16 cellular contexts compared by ENCODE assay signal in genomic region chr2:136113767-136114070, GRCh38. TPM values are rescaled to one million over a fixed set of nuclear protein-coding genes. Genes with fewer than 3 reads are reported as not detected.
DNase-seq lines count a peak whose midpoint lies in the region; ATAC-seq and TF ChIP-seq lines count a peak whose summit lies in the region.
"Had no signal": no experiment of that assay in that cellular context is flagged by ENCODE, and none has a peak within 500 bp of the region (broad histone marks: within the 10 kb centered on the region; RNA-seq: fewer than 3 reads in every experiment).

No MANE protein-coding gene starts in this region.

- CTCF ChIA-PET in WTC11 (lab: Charles Lee), result no interaction called here

- H3K36me3 ChIP-seq in OCI-LY1 (ENCODE audit: insufficient read depth, low read length), result peaks cover 53% of the 10 kb centered on the region

- H3K27me3 ChIP-seq in OCI-LY1 (ENCODE audit: insufficient read depth, low read length), result no peaks in the 10 kb centered on the region

- H3K4me1 Mint-ChIP-seq in activated T-cell treated with anti-CD3 and anti-CD28 coated beads, Interleukin-2, amount 50 U/mL, for 4 hours (ENCODE audit: low read depth), result peaks cover 38% of the 10 kb centered on the region
- peaks cover 38 to 42% of the 10 kb centered on the region in 2 donors for H3K4me1 Mint-ChIP-seq in effector memory CD8-positive, alpha-beta T cell (ENCODE audit: low read depth in 2 of 2)
- H3K4me1 Mint-ChIP-seq in stimulated activated effector memory CD8-positive, alpha-beta T cell treated with anti-CD3 and anti-CD28 coated beads, Interleukin-12 subunit alpha, Interleukin-12 subunit beta, amount 100 ng/mL, for 72 hours, result peaks cover 33% of the 10 kb centered on the region
- H3K4me1 Mint-ChIP-seq in WTC11, result peaks cover 17% of the 10 kb centered on the region

- no peaks in the 10 kb centered on the region for H4K20me1 ChIP-seq in OCI-LY1 (ENCODE audit: insufficient read depth, low read length)

- no peaks in the 10 kb centered on the region for H3K9me2 ChIP-seq in OCI-LY1 (ENCODE audit: low read depth, low read length)

- H3K9me3 ChIP-seq in OCI-LY1 (ENCODE audit: low read length), result no peaks in the 10 kb centered on the region

- TF ChIP-seq CTCF in OCI-LY1 (IDR thresholded peaks at IDR 0.05; ENCODE audit: low read length) (no peak), WTC11 (IDR thresholded peaks at IDR 0.05) (no peak)

- POLR2A ChIA-PET in WTC11 (lab: Charles Lee), result no interaction called here

- no peak overlapping the region for H2AFZ ChIP-seq in OCI-LY1 (ENCODE audit: low read length)

- peaks cover 79% of the 10 kb centered on the region for H3K4me1 ChIP-seq in OCI-LY1 (ENCODE audit: insufficient read depth, low read length, severe bottlenecking)

- peaks cover 49% of the 10 kb centered on the region for H3F3A ChIP-seq in OCI-LY1 (ENCODE audit: insufficient read depth, low read length)

- peak overlapping the region; percentile 96 for H3K4me2 ChIP-seq in OCI-LY1 (ENCODE audit: low read length)

- H3K27ac Mint-ChIP-seq in effector memory CD8-positive, alpha-beta T cell, result peak overlapping the region; percentile 99 to 100
- no peak overlapping the region for H3K27ac Mint-ChIP-seq in stimulated activated effector memory CD8-positive, alpha-beta T cell treated with anti-CD3 and anti-CD28 coated beads, Interleukin-12 subunit alpha, Interleukin-12 subunit beta, amount 100 ng/mL, for 72 hours
- H3K27ac Mint-ChIP-seq in WTC11, result no peak overlapping the region
- H3K27ac Mint-ChIP-seq: progenitor cell of endocrine pancreas had no signal

- no peaks in the 10 kb centered on the region for H3K9me3 Mint-ChIP-seq in activated T-cell treated with anti-CD3 and anti-CD28 coated beads, Interleukin-2, amount 50 U/mL, for 4 hours
- peaks cover 0 to 2% of the 10 kb centered on the region in 2 donors for H3K9me3 Mint-ChIP-seq in effector memory CD8-positive, alpha-beta T cell
- H3K9me3 Mint-ChIP-seq in stimulated activated effector memory CD8-positive, alpha-beta T cell treated with anti-CD3 and anti-CD28 coated beads, Interleukin-12 subunit alpha, Interleukin-12 subunit beta, amount 100 ng/mL, for 72 hours, result no peaks in the 10 kb centered on the region
- no peaks in the 10 kb centered on the region for H3K9me3 Mint-ChIP-seq in WTC11

- H3K79me2 ChIP-seq in OCI-LY1 (ENCODE audit: insufficient read depth, low read length), result peaks cover 31% of the 10 kb centered on the region

- DNase-seq in activated T-cell treated with anti-CD3 and anti-CD28 coated beads, Interleukin-2, amount 50 U/mL, for 4 hours, result no peak
- no peak for DNase-seq in activated T-cell treated with anti-CD3 and anti-CD28 coated beads for 4 hours
- no peak for DNase-seq in effector memory CD8-positive, alpha-beta T cell
- DNase-seq in stimulated activated effector memory CD8-positive, alpha-beta T cell treated with anti-CD3 and anti-CD28 coated beads, Interleukin-12 subunit alpha, Interleukin-12 subunit beta, amount 100 ng/mL, for 72 hours (ENCODE audit: low spot score in 2 of 2), result no peak
- DNase-seq in pons (ENCODE audit: low spot score), result no peak
- no peak for DNase-seq in HT-29 (ENCODE audit: low spot score)
- DNase-seq in WTC11 (ENCODE audit: low spot score), result no peak
- DNase-seq: activated CD4-positive, alpha-beta T cell treated with anti-CD3 and anti-CD28 coated beads for 1 hour; aorta; left ventricle myocardium superior; NCI-H748 treated with DMSO at 0.1 percent for 48 hours had no signal

- peaks cover 32% of the 10 kb centered on the region for H3K36me3 Mint-ChIP-seq in activated T-cell treated with anti-CD3 and anti-CD28 coated beads, Interleukin-2, amount 50 U/mL, for 4 hours (ENCODE audit: insufficient read depth)
- peaks cover 75% of the 10 kb centered on the region for H3K36me3 Mint-ChIP-seq in effector memory CD8-positive, alpha-beta T cell (ENCODE audit: insufficient read depth)
- peaks cover 74% of the 10 kb centered on the region for H3K36me3 Mint-ChIP-seq in stimulated activated effector memory CD8-positive, alpha-beta T cell treated with anti-CD3 and anti-CD28 coated beads, Interleukin-12 subunit alpha, Interleukin-12 subunit beta, amount 100 ng/mL, for 72 hours
- H3K36me3 Mint-ChIP-seq in WTC11, result peaks cover 5% of the 10 kb centered on the region

- no peak for ATAC-seq in activated T-cell treated with anti-CD3 and anti-CD28 coated beads, Interleukin-2, amount 50 U/mL, for 4 hours
- ATAC-seq in effector memory CD8-positive, alpha-beta T cell (replicated peaks), result no peak
- ATAC-seq in stimulated activated effector memory CD8-positive, alpha-beta T cell treated with anti-CD3 and anti-CD28 coated beads, Interleukin-12 subunit alpha, Interleukin-12 subunit beta, amount 100 ng/mL, for 72 hours, result no peak
- no peak for ATAC-seq in WTC11
- ATAC-seq: HepG2, left ventricle myocardium superior had no signal

- no peaks in the 10 kb centered on the region for H3K27me3 Mint-ChIP-seq in activated T-cell treated with anti-CD3 and anti-CD28 coated beads, Interleukin-2, amount 50 U/mL, for 4 hours (ENCODE audit: low read depth)
- no peaks in the 10 kb centered on the region for H3K27me3 Mint-ChIP-seq in effector memory CD8-positive, alpha-beta T cell
- peaks cover 49% of the 10 kb centered on the region for H3K27me3 Mint-ChIP-seq in WTC11 (ENCODE audit: low read depth)

- H3K9ac ChIP-seq in OCI-LY1 (ENCODE audit: low read length), result peak overlapping the region; percentile 25; the same call in 1 of the 2 replicates

- H3K4me3 Mint-ChIP-seq in activated T-cell treated with anti-CD3 and anti-CD28 coated beads, Interleukin-2, amount 50 U/mL, for 4 hours, result peak overlapping the region; percentile 92
- peak overlapping the region; percentile 93 to 95 for H3K4me3 Mint-ChIP-seq in effector memory CD8-positive, alpha-beta T cell
- H3K4me3 Mint-ChIP-seq in stimulated activated effector memory CD8-positive, alpha-beta T cell treated with anti-CD3 and anti-CD28 coated beads, Interleukin-12 subunit alpha, Interleukin-12 subunit beta, amount 100 ng/mL, for 72 hours, result peak overlapping the region; percentile 92
- H3K4me3 Mint-ChIP-seq in WTC11, result no peak overlapping the region

- H3K4me3 ChIP-seq in OCI-LY1 (ENCODE audit: low read depth, low read length, poor library complexity, severe bottlenecking), result peak overlapping the region; percentile 88

- peak overlapping the region; percentile 96 for H3K27ac ChIP-seq in OCI-LY1 (ENCODE audit: low read depth, low read length, poor library complexity, severe bottlenecking)
- H3K27ac ChIP-seq: epithelial cell of prostate had no signal

TF ChIP-seq in WTC11, 78 proteins besides CTCF, POLR2A, EP300 and RAD21:
- TF ChIP-seq ZNF396 (CRISPR knock-in tag; IDR thresholded peaks at IDR 0.05; ENCODE audit: borderline replicate concordance) (no peak), PREB (CRISPR knock-in tag; IDR thresholded peaks at IDR 0.05; ENCODE audit: borderline replicate concordance) (no peak), PRDM15 (CRISPR knock-in tag; IDR thresholded peaks at IDR 0.05) (no peak)

RNA-seq across cellular contexts. Expression of gene CXCR4, which starts 4.2 kb away (rescaled TPM):
- 10 to 100 TPM; 17.6 to 28.5 (median 24.0) TPM for total RNA-seq in activated T-cell treated with anti-CD3 and anti-CD28 coated beads, Interleukin-2, amount 50 U/mL, for 4 hours
- total RNA-seq in HT-29 (2014; rRNA removed; shearing (Covaris generic)), result 4.9 and 5.4 TPM in 2 replicates
- total RNA-seq in WTC11 (2021), result 1.3 to 2.1 TPM (median 1.9 TPM) in 3 replicates
- total RNA-seq: RPMI7951 had no signal

Comparison
In these comparisons a context has a peak if more than half of its experiments do, and no peak if none do; other contexts are left out.
1. H3K27ac Mint-ChIP-seq: peak in effector memory CD8-positive, alpha-beta T cell (2 of 2); none in stimulated activated effector memory CD8-positive, alpha-beta T cell treated with anti-CD3 and anti-CD28 coated beads, Interleukin-12 subunit alpha, Interleukin-12 subunit beta, amount 100 ng/mL, for 72 hours (single experiment) and WTC11 (single experiment).